Comparison of ENCODE assay signal across 2 cellular contexts in genomic region chr1:1484976-1485750, GRCh38. TPM values are rescaled to one million over a fixed set of nuclear protein-coding genes. Genes with fewer than 3 reads are reported as not detected.
"Had no signal": no experiment of that assay in that cellular context is flagged by ENCODE, and none has a peak within 500 bp of the region (broad histone marks: within the 10 kb centered on the region; RNA-seq: fewer than 3 reads in every experiment).

No MANE protein-coding gene starts in this region.

RNA-seq across cellular contexts. Expression of gene ATAD3C, which starts 35.7 kb away (rescaled TPM):
- total RNA-seq: LHCN-M2 had no signal

RNA-seq across cellular contexts. Expression of gene VWA1, which starts 49.7 kb away (rescaled TPM):
- total RNA-seq: OCI-LY7 had no signal
